Comparison of ENCODE assay signal across 8 cellular contexts in genomic region chr17:59565171-59565958, GRCh38. TPM values are rescaled to one million over a fixed set of nuclear protein-coding genes. Genes with fewer than 3 reads are reported as not detected.
DNase-seq lines count a peak whose midpoint lies in the region; ATAC-seq and TF ChIP-seq lines count a peak whose summit lies in the region.

DHX40 (plus strand) TSS chr17:59565610; CDS start chr17:59565672, 62 bp downstream.

- H3K4me1 ChIP-seq in breast epithelium: no peaks in the 10 kb centered on the region
- peaks cover 4% of the 10 kb centered on the region; the same call in 1 of the 2 replicates for H3K4me1 ChIP-seq in iPS-20b (ENCODE audit: insufficient read depth, low read length)

- peak within 1 kb of the TSS; percentile 78; the same call in 1 of the 2 replicates for H3K9ac ChIP-seq in iPS-20b (ENCODE audit: low read depth, low read length)

- H3K27ac ChIP-seq in 22Rv1 (peak within 1 kb of the TSS; percentile 62), WERI-Rb-1 (peak within 1 kb of the TSS; percentile 75), breast epithelium (peak within 1 kb of the TSS; percentile 94), iPS-20b (ENCODE audit: low read length) (no peak within 1 kb of the TSS), skin epidermis (peak within 1 kb of the TSS; percentile 54 to 93 (median 82))

- peaks cover 11% of the 10 kb centered on the region for H3K9me3 ChIP-seq in WERI-Rb-1 (ENCODE audit: severe bottlenecking)
- no peaks in the 10 kb centered on the region for H3K9me3 ChIP-seq in breast epithelium
- peaks cover 9% of the 10 kb centered on the region for H3K9me3 ChIP-seq in iPS-20b (ENCODE audit: insufficient read depth, low read depth, low read length)

- no peak for TF ChIP-seq CTCF in 22Rv1 (IDR thresholded peaks at IDR 0.05)
- no peak for TF ChIP-seq CTCF in WERI-Rb-1 (IDR thresholded peaks at IDR 0.05; ENCODE audit: low read depth, low read length)
- TF ChIP-seq CTCF in breast epithelium (IDR thresholded peaks at IDR 0.05): no peak

- peak; percentile 68 for ATAC-seq in GM18861 (IDR thresholded peaks at IDR 0.05; ENCODE audit: unreplicated experiment)
- peak; percentile 81 for ATAC-seq in HG03108 (IDR thresholded peaks at IDR 0.05; ENCODE audit: unreplicated experiment)

- H3K4me3 ChIP-seq in WERI-Rb-1 (ENCODE audit: low read depth, low read length) (peak within 1 kb of the TSS; percentile 55), breast epithelium (peak within 1 kb of the TSS; percentile 94 to 97 (median 94)), iPS-20b (ENCODE audit: low read length) (peak within 1 kb of the TSS; percentile 97), skin epidermis (peak within 1 kb of the TSS; percentile 92 to 99 (median 97))

- peak; percentile 97 for DNase-seq in NCI-H2227 (lab: John Stamatoyannopoulos, UW; ENCODE audit: unreplicated experiment)
- DNase-seq in WERI-Rb-1: peak; percentile 98
- DNase-seq in breast epithelium (ENCODE audit: low spot score in 2 of 2): peak; percentile 93 to 94

- intact Hi-C loops in breast epithelium (cut with DNase I; ENCODE audit: low total_unique reads): no loop called here

- H3K27me3 ChIP-seq in WERI-Rb-1 (ENCODE audit: insufficient read depth, low read depth, severe bottlenecking) (no peaks in the 10 kb centered on the region), breast epithelium (no peaks in the 10 kb centered on the region), iPS-20b (ENCODE audit: insufficient read depth, low read length) (peaks cover 18% of the 10 kb centered on the region)

- TF ChIP-seq POLR2A in breast epithelium (IDR thresholded peaks at IDR 0.05): no peak

- H3K36me3 ChIP-seq in WERI-Rb-1 (peaks cover 20% of the 10 kb centered on the region), breast epithelium (no peaks in the 10 kb centered on the region), iPS-20b (ENCODE audit: insufficient read depth, low read depth, low read length) (peaks cover 4% of the 10 kb centered on the region; the same call in 1 of the 2 replicates)

RNA-seq across cellular contexts. Expression of gene DHX40, which starts in this region (rescaled TPM):
- total RNA-seq in breast epithelium: 10 to 100 TPM; 48.5 to 60.9 (median 56.3) TPM
